Comparison of ENCODE assay signal across 7 cellular contexts in genomic region chr2:241315879-241316700, GRCh38. TPM values are rescaled to one million over a fixed set of nuclear protein-coding genes. Genes with fewer than 3 reads are reported as not detected.
DNase-seq lines count a peak whose midpoint lies in the region; ATAC-seq and TF ChIP-seq lines count a peak whose summit lies in the region.

Gene SEPTIN2, plus strand, starts transcription at chr2:241315925. Its CDS starts 8,308 bp downstream, at chr2:241324233.

- peak within 1 kb of the TSS; percentile 100 for H3K56ac ChIP-seq in mesendoderm (ENCODE audit: low read length)

- peak within 1 kb of the TSS; percentile 83 for H3K18ac ChIP-seq in mesendoderm (ENCODE audit: low read length)

- H3K27ac ChIP-seq in duodenal mucosa (ENCODE audit: low read depth, low read length) (peak within 1 kb of the TSS; percentile 99), mesendoderm (ENCODE audit: low read depth, low read length) (peak within 1 kb of the TSS; percentile 98)

- ATAC-seq in GM18511 (IDR thresholded peaks at IDR 0.05; ENCODE audit: unreplicated experiment), result peak; percentile 46

- peak within 1 kb of the TSS; percentile 100 for H3K4ac ChIP-seq in mesendoderm (ENCODE audit: low read depth, low read length)

- no peaks in the 10 kb centered on the region for H3K9me3 ChIP-seq in duodenal mucosa (ENCODE audit: control insufficient read depth in 1 of 2, low read length in 2 of 2)

- H3K9ac ChIP-seq in duodenal mucosa (ENCODE audit: low read depth in 1 of 2, low read length in 2 of 2), result peak within 1 kb of the TSS; percentile 95 to 97
- peak within 1 kb of the TSS; percentile 100 for H3K9ac ChIP-seq in mesendoderm (ENCODE audit: low read length)

- WGBS in mesendoderm (ENCODE audit: extremely low coverage, insufficient coverage, low lambda C conversion rate), result no CpG with 5 or more reads among the region's 76 CpGs

- H3K4me2 ChIP-seq in mesendoderm (ENCODE audit: low read length), result peak within 1 kb of the TSS; percentile 98

- H3K4me3 ChIP-seq in duodenal mucosa (ENCODE audit: low read depth in 1 of 2, low read length in 2 of 2), result peak within 1 kb of the TSS; percentile 94 to 96
- H3K4me3 ChIP-seq in mesendoderm (ENCODE audit: low read length), result peak within 1 kb of the TSS; percentile 99

- no peak within 1 kb of the TSS for H2BK15ac ChIP-seq in mesendoderm (replicated peaks; ENCODE audit: low read depth)

- POLR2A ChIA-PET in HEK293T (lab: Yijun Ruan, JAX), result interaction anchor here (0.8 to 1.9 kb wide), 9 partner anchors 9 to 190 kb away, joined by 3 to 7 read pairs (median 3); no protein-coding TSS in a partner anchor

- peak within 1 kb of the TSS; percentile 79 for H4K5ac ChIP-seq in mesendoderm (ENCODE audit: low read length)

- no peak within 1 kb of the TSS for H2BK120ac ChIP-seq in mesendoderm (ENCODE audit: low read depth, low read length)

- H2AK5ac ChIP-seq in mesendoderm (ENCODE audit: low read length), result peak within 1 kb of the TSS; percentile 80

- CTCF ChIA-PET in HEK293T (lab: Yijun Ruan, JAX), result no interaction called here

- H3K23ac ChIP-seq in mesendoderm (ENCODE audit: low read length), result peak within 1 kb of the TSS; percentile 99

- H3K79me1 ChIP-seq in mesendoderm (ENCODE audit: low read length), result peaks cover 9% of the 10 kb centered on the region

- peaks cover 88% of the 10 kb centered on the region for H3K79me2 ChIP-seq in mesendoderm (ENCODE audit: control insufficient read depth, insufficient read depth, low read length)

- H3K36me3 ChIP-seq in duodenal mucosa (ENCODE audit: control insufficient read depth in 1 of 2, insufficient read depth in 2 of 2, low read length in 2 of 2), result no peaks in the 10 kb centered on the region
- H3K36me3 ChIP-seq in mesendoderm (ENCODE audit: control insufficient read depth, insufficient read depth, low read length), result no peaks in the 10 kb centered on the region

- H4K8ac ChIP-seq in mesendoderm (ENCODE audit: low read depth, low read length), result peak within 1 kb of the TSS; percentile 31

- H3K4me1 ChIP-seq in duodenal mucosa (ENCODE audit: control insufficient read depth in 1 of 2, insufficient read depth in 2 of 2, low read length in 2 of 2), result peaks cover 33 to 66% of the 10 kb centered on the region in 2 donors
- peaks cover 10% of the 10 kb centered on the region for H3K4me1 ChIP-seq in mesendoderm (ENCODE audit: control insufficient read depth, low read depth, low read length)

- H3K27me3 ChIP-seq in duodenal mucosa (ENCODE audit: control insufficient read depth in 1 of 2, insufficient read depth in 2 of 2, low read length in 2 of 2) (no peaks in the 10 kb centered on the region), mesendoderm (ENCODE audit: insufficient read depth, low read length, poor library complexity) (no peaks in the 10 kb centered on the region)

- peak; percentile 51 for DNase-seq in HEK293T (ENCODE audit: extremely low spot score)
- DNase-seq in MV-4-11 (lab: John Stamatoyannopoulos, UW), result peak; percentile 59
- DNase-seq in activated CD4-positive, alpha-beta T cell treated with anti-CD3 and anti-CD28 coated beads for 4 hours, result peak; percentile 72 to 81
- DNase-seq in mesendoderm, result peak; percentile 80
- peak; percentile 44 to 63 for DNase-seq in stimulated activated CD8-positive, alpha-beta memory T cell treated with anti-CD3 and anti-CD28 coated beads, Interleukin-4, amount 100 ng/mL, for 4 hours (ENCODE audit: low read depth in 2 of 2, low spot score in 1 of 2)

- peak within 1 kb of the TSS; percentile 100 for H2BK5ac ChIP-seq in mesendoderm (ENCODE audit: low read length)

TF ChIP-seq in HEK293T, 16 proteins besides CTCF, POLR2A, EP300 and RAD21:
- TF ChIP-seq L3MBTL2 (conservative IDR thresholded peaks at IDR 0.05) (peak; percentile 81), ELF4 (IDR thresholded peaks at IDR 0.05) (no peak)

RNA-seq across cellular contexts. Expression of gene SEPTIN2, which starts in this region (rescaled TPM):
- polyA plus RNA-seq in mesendoderm (2013, experiment 1 of 2), result 265 TPM
- 261 TPM for polyA plus RNA-seq in mesendoderm (2013, experiment 2 of 2)

Comparison
In these comparisons a context has a peak if more than half of its experiments do, and no peak if none do; other contexts are left out.
1. Peak in every context shown above with its lines: DNase-seq, ATAC-seq, H3K4me3 ChIP-seq and H3K27ac ChIP-seq.